In genomic region chr6:36657265-36657664, GRCh38 we compare ENCODE assay signal across 2 cellular contexts.
TF ChIP-seq lines count a peak whose summit lies in the region.

No MANE protein-coding gene starts in this region.

TF ChIP-seq in SK-N-SH treated with all-trans-retinoic acid at 6 μM for 48 hours, 23 proteins besides CTCF, POLR2A, EP300 and RAD21 (continued from another document):
- TF ChIP-seq TSHZ2 (CRISPR knock-in tag; IDR thresholded peaks at IDR 0.05) = no peak
- TF ChIP-seq ZNF565 (CRISPR knock-in tag; conservative IDR thresholded peaks at IDR 0.05; ENCODE audit: low read depth) = no peak
- TF ChIP-seq ARNTL (CRISPR knock-in tag; IDR thresholded peaks at IDR 0.05; ENCODE audit: borderline replicate concordance, low read depth) = no peak
- no peak for TF ChIP-seq ESRRG (CRISPR knock-in tag; IDR thresholded peaks at IDR 0.05)
- no peak for TF ChIP-seq BACH2 (CRISPR knock-in tag; IDR thresholded peaks at IDR 0.05; ENCODE audit: borderline replicate concordance)
- TF ChIP-seq CREB5 (CRISPR knock-in tag; IDR thresholded peaks at IDR 0.05; ENCODE audit: low read depth) = no peak
- no peak for TF ChIP-seq ZNF70 (CRISPR knock-in tag; IDR thresholded peaks at IDR 0.05)
- TF ChIP-seq POU6F1 (CRISPR knock-in tag; IDR thresholded peaks at IDR 0.05; ENCODE audit: borderline replicate concordance, low read depth) = no peak
- no peak for TF ChIP-seq CSRNP3 (CRISPR knock-in tag; IDR thresholded peaks at IDR 0.05)
- no peak for TF ChIP-seq PPARA (CRISPR knock-in tag; IDR thresholded peaks at IDR 0.05; ENCODE audit: borderline replicate concordance)
- no peak for TF ChIP-seq CSDC2 (CRISPR knock-in tag; IDR thresholded peaks at IDR 0.05)
- TF ChIP-seq OSR1 (CRISPR knock-in tag; IDR thresholded peaks at IDR 0.05) = no peak
- no peak for TF ChIP-seq ZFP30 (CRISPR knock-in tag; IDR thresholded peaks at IDR 0.05)
- no peak for TF ChIP-seq TCF4 (CRISPR knock-in tag; IDR thresholded peaks at IDR 0.05; ENCODE audit: borderline replicate concordance)
- no peak for TF ChIP-seq GLIS3 (CRISPR knock-in tag; IDR thresholded peaks at IDR 0.05)
- TF ChIP-seq ISL1 (CRISPR knock-in tag; IDR thresholded peaks at IDR 0.05) = no peak
- no peak for TF ChIP-seq TOX (CRISPR knock-in tag; IDR thresholded peaks at IDR 0.05; ENCODE audit: borderline replicate concordance)

TF ChIP-seq in SK-N-SH, 30 proteins besides CTCF, POLR2A, EP300 and RAD21 (continued from another document):
- no peak for TF ChIP-seq GATA2 (CRISPR knock-in tag; IDR thresholded peaks at IDR 0.05)
- TF ChIP-seq SIN3A (IDR thresholded peaks at IDR 0.05; ENCODE audit: borderline replicate concordance, low read depth, low read length) = no peak
- no peak for TF ChIP-seq IRF3 (IDR thresholded peaks at IDR 0.05; ENCODE audit: low read depth, low read length)
